ENCODE assay signal across 19 cellular contexts in the genomic region with DNA sequence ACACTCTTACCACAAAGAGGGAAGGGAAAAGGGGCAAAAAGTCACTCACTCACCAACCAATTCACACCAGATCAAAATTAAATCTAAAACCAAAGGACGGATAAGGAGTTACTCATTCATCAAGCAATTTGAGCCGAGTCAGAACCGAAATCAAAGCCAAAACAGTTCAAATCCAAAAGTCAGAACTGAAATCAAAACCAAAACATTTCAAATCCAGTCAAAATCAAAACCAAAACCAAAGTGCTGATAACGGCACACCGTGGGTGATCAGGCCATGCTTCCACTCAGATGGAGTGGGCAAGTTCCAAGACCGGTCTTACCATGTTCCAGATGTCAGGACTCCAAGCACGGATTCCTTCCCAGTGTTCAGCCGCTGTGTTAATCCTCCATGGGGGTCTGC.
DNase-seq lines count a peak whose midpoint lies in the region; ATAC-seq, FAIRE-seq and TF ChIP-seq lines count a peak whose summit lies in the region.
"Had no signal": no experiment of that assay in that cellular context is flagged by ENCODE, and none has a peak within 500 bp of the region (broad histone marks: within the 10 kb centered on the region; RNA-seq: fewer than 3 reads in every experiment).

No MANE protein-coding gene starts in this region.

- H3K27me3 ChIP-seq in liver (ENCODE audit: control insufficient read depth in 4 of 4, insufficient read depth in 4 of 4, low read length in 3 of 4), result no peaks in the 10 kb centered on the region
- H3K27me3 ChIP-seq in HepG2 (ENCODE audit: control insufficient read depth in 1 of 2, insufficient read depth in 2 of 2, low read length in 2 of 2), result no peaks in the 10 kb centered on the region; a peak in 1 of 5 replicates
- no peaks in the 10 kb centered on the region for H3K27me3 ChIP-seq in GM12878 (replicated peaks in 1 of 2; ENCODE audit: control insufficient read depth in 2 of 2, insufficient read depth in 2 of 2, low read length in 1 of 2)
- no peaks in the 10 kb centered on the region for H3K27me3 ChIP-seq in thoracic aorta (replicated peaks; ENCODE audit: insufficient read depth)
- H3K27me3 ChIP-seq: cardiac muscle cell had no signal

- DNase-seq in HepG2 (ENCODE audit: low spot score) (no peak), GM12878 (ENCODE audit: low read depth, low spot score) (no peak), thoracic aorta (ENCODE audit: low spot score) (no peak), left cardiac atrium (no peak), NCI-H1417 (lab: John Stamatoyannopoulos, UW) (no peak)
- DNase-seq: activated CD8-positive, alpha-beta memory T cell treated with anti-CD3 and anti-CD28 coated beads, Interleukin-2, amount 50 U/mL, for 48 hours; effector CD4-positive, alpha-beta T cell; GOT3; hippocampal formation; left colon; NCI-H2081 treated with DMSO at 0.1 percent for 48 hours; NCI-H524 treated with DMSO at 0.1 percent for 48 hours; stimulated activated CD4-positive, alpha-beta T cell treated with anti-CD3 and anti-CD28 coated beads, Interleukin-12 subunit alpha, Interleukin-12 subunit beta, amount 100 ng/mL, for 4 hours had no signal

- H4K20me1 ChIP-seq in HepG2 (ENCODE audit: insufficient read depth, low read length) (no peaks in the 10 kb centered on the region), GM12878 (ENCODE audit: control insufficient read depth, insufficient read depth) (no peaks in the 10 kb centered on the region)

- TF ChIP-seq CTCF in liver (IDR thresholded peaks at IDR 0.05; ENCODE audit: low read depth, low read length, missing input control) (no peak), HepG2 (CRISPR knock-in tag; IDR thresholded peaks at IDR 0.05) (no peak), GM12878 (IDR thresholded peaks at IDR 0.05 in 2 of 3, conservative IDR thresholded peaks at IDR 0.05 in 1 of 3; ENCODE audit: control insufficient read depth in 2 of 3, extremely low read depth in 1 of 3, insufficient read depth in 1 of 3, low read depth in 3 of 3, low read length in 3 of 3) (no peak), thoracic aorta (IDR thresholded peaks at IDR 0.05) (no peak)

- H3K9me3 ChIP-seq in liver (ENCODE audit: control insufficient read depth in 4 of 4, low read length in 3 of 4) (no peaks in the 10 kb centered on the region), HepG2 (ENCODE audit: low read length) (peaks cover 11% of the 10 kb centered on the region), GM12878 (replicated peaks; ENCODE audit: control insufficient read depth, insufficient read depth, low read length) (no peaks in the 10 kb centered on the region; the same call in 2 of the 3 replicates), thoracic aorta (no peaks in the 10 kb centered on the region)
- H3K9me3 ChIP-seq: prostate gland had no signal

- H3K9ac ChIP-seq in liver (ENCODE audit: low read depth in 1 of 2, low read length in 2 of 2), result no peak overlapping the region
- no peak overlapping the region for H3K9ac ChIP-seq in HepG2 (ENCODE audit: insufficient read depth, low read depth, low read length)
- no peak overlapping the region for H3K9ac ChIP-seq in GM12878 (ENCODE audit: control insufficient read depth, insufficient read depth, low read length)

- no peak for TF ChIP-seq RAD21 in liver (IDR thresholded peaks at IDR 0.05)
- TF ChIP-seq RAD21 in HepG2 (CRISPR knock-in tag; IDR thresholded peaks at IDR 0.05), result no peak
- no peak for TF ChIP-seq RAD21 in GM12878 (IDR thresholded peaks at IDR 0.05; ENCODE audit: insufficient read depth, low read depth, low read length)

- H3K79me2 ChIP-seq in HepG2 (ENCODE audit: insufficient read depth, low read length) (no peaks in the 10 kb centered on the region), GM12878 (ENCODE audit: control insufficient read depth, insufficient read depth, low read length) (no peaks in the 10 kb centered on the region)

- SMC1A ChIA-PET in GM12878 (lab: Charles Lee; ENCODE audit: uncharacterized antibody, unreplicated experiment), result no interaction called here

- H3K4me3 ChIP-seq in liver (ENCODE audit: low read depth in 1 of 3, low read length in 3 of 3), result peak overlapping the region in 2 of 3 donors; percentile 9 to 29
- no peak overlapping the region for H3K4me3 ChIP-seq in HepG2 (replicated peaks in 1 of 3; ENCODE audit: insufficient read depth in 1 of 3, low read depth in 2 of 3, low read length in 3 of 3)
- 0 out of 2 replicates have a peak overlapping the region, but pooled peaks have one; percentile 8 for H3K4me3 ChIP-seq in GM12878
- peak overlapping the region; percentile 36 for H3K4me3 ChIP-seq in thoracic aorta
- H3K4me3 ChIP-seq: cardiac muscle cell, prostate gland, SK-N-MC had no signal

- no peak for ATAC-seq in HepG2
- peak; percentile 50 for ATAC-seq in HG03159 (IDR thresholded peaks at IDR 0.05; ENCODE audit: unreplicated experiment)
- peak; percentile 66 for ATAC-seq in GM12878
- ATAC-seq in thoracic aorta (ENCODE audit: insufficient number of reproducible peaks, low FRiP score, low read depth), result no peak
- ATAC-seq in left cardiac atrium, result no peak
- ATAC-seq in GM19328 (IDR thresholded peaks at IDR 0.05; ENCODE audit: unreplicated experiment), result no peak
- ATAC-seq: left colon had no signal

- intact Hi-C loops in HepG2 (cut with micrococcal nuclease; ENCODE audit: unreplicated experiment), result no loop called here
- intact Hi-C loops in GM12878 (cut with micrococcal nuclease; ENCODE audit: unreplicated experiment), result no loop called here
- intact Hi-C loops in left cardiac atrium (cut with DNase I), result no loop called here

- FAIRE-seq in HepG2 (lab: Jason Lieb, UNC) (no peak), GM12878 (lab: Jason Lieb, UNC) (peak; percentile 65)

- WGBS in liver, result 42% methylated on average over 8 of the region's 8 CpGs
- WGBS in HepG2 (ENCODE audit: low lambda C conversion rate), result 88% methylated on average over 8 of the region's 8 CpGs
- WGBS in GM12878 (ENCODE audit: insufficient coverage, insufficient replicate concordance, low lambda C conversion rate, missing lambda C conversion rate), result 39% methylated on average over 8 of the region's 8 CpGs

- TF ChIP-seq EP300 in HepG2 (IDR thresholded peaks at IDR 0.05; ENCODE audit: low read depth in 2 of 2, low read length in 2 of 2) (no peak), HepG2 (CRISPR knock-in tag; IDR thresholded peaks at IDR 0.05; ENCODE audit: borderline replicate concordance) (no peak), GM12878 (IDR thresholded peaks at IDR 0.05; ENCODE audit: borderline replicate concordance in 1 of 2, control insufficient read depth in 1 of 2, low read depth in 2 of 2, low read length in 2 of 2) (no peak)

- H2AFZ ChIP-seq in HepG2 (ENCODE audit: low read length) (no peak overlapping the region), GM12878 (ENCODE audit: control insufficient read depth, low read depth, low read length) (peak overlapping the region; percentile 77)

- POLR2A ChIA-PET in HepG2 (lab: Yijun Ruan, JAX) (no interaction called here), GM12878 (lab: Charles Lee) (no interaction called here)

- RAD21 ChIA-PET in GM12878 (lab: Charles Lee; ENCODE audit: unreplicated experiment), result no interaction called here

- H3K36me3 ChIP-seq in liver (ENCODE audit: control insufficient read depth in 4 of 4, insufficient read depth in 3 of 4, low read depth in 1 of 4, low read length in 3 of 4) (no peaks in the 10 kb centered on the region), HepG2 (replicated peaks in 1 of 2; ENCODE audit: control insufficient read depth in 1 of 2, insufficient read depth in 2 of 2, low read length in 2 of 2) (no peaks in the 10 kb centered on the region), GM12878 (ENCODE audit: control insufficient read depth in 2 of 2, insufficient read depth in 2 of 2, low read length in 1 of 2) (no peaks in the 10 kb centered on the region), thoracic aorta (no peaks in the 10 kb centered on the region)
- H3K36me3 ChIP-seq: cardiac muscle cell, prostate gland had no signal

- no TSS peak for BruUV-seq in HepG2 (replicated peaks; lab: Mats Ljungman, UMichigan)
- BruUV-seq in GM12878 (replicated peaks; lab: Mats Ljungman, UMichigan), result no TSS peak

- no peak overlapping the region for H3K4me2 ChIP-seq in HepG2 (ENCODE audit: low read depth, low read length)
- H3K4me2 ChIP-seq in GM12878 (ENCODE audit: control insufficient read depth, insufficient read depth), result peak overlapping the region; percentile 31

- in situ Hi-C loops in HepG2 (cut with HindIII; ENCODE audit: extremely low pct_ligation_motif_present, low pct_unique_long_range_greater_than_20kb), result no loop called here
- in situ Hi-C loops in GM12878 (cut with MboI), result no loop called here

- peaks cover 0 to 6% (median 1%) of the 10 kb centered on the region in 4 donors for H3K4me1 ChIP-seq in liver (ENCODE audit: control insufficient read depth in 4 of 4, insufficient read depth in 4 of 4, low read length in 3 of 4)
- peaks cover 40% of the 10 kb centered on the region for H3K4me1 ChIP-seq in HepG2 (ENCODE audit: insufficient read depth, low read length)
- H3K4me1 ChIP-seq in GM12878 (ENCODE audit: control insufficient read depth, insufficient read depth, low read length), result peaks cover 8% of the 10 kb centered on the region
- peaks cover 0 to 13% of the 10 kb centered on the region in 2 donors for H3K4me1 ChIP-seq in thoracic aorta (ENCODE audit: control insufficient read depth in 1 of 2, low read depth in 2 of 2)
- H3K4me1 ChIP-seq: prostate gland had no signal

- H3K27ac ChIP-seq in liver (ENCODE audit: low read depth in 1 of 2, low read length in 2 of 2), result peak overlapping the region; percentile 8 to 19
- H3K27ac ChIP-seq in HepG2 (ENCODE audit: extremely low read length, insufficient read depth, low read length), result no peak overlapping the region
- 0 out of 2 replicates have a peak overlapping the region, but pooled peaks have one; percentile 4 for H3K27ac ChIP-seq in GM12878 (ENCODE audit: control insufficient read depth, insufficient read depth)
- H3K27ac ChIP-seq in thoracic aorta, result peak overlapping the region in 1 of 2 donors; percentile 1
- H3K27ac ChIP-seq: cardiac muscle cell, prostate gland, SK-N-MC had no signal

- TF ChIP-seq POLR2A in HepG2 (IDR thresholded peaks at IDR 0.05; ENCODE audit: insufficient read depth in 1 of 2, low read depth in 2 of 2, low read length in 2 of 2), result no peak
- TF ChIP-seq POLR2A in GM12878 (IDR thresholded peaks at IDR 0.05; ENCODE audit: low read depth, low read length), result no peak

- CTCF ChIA-PET in HepG2 (lab: Yijun Ruan, JAX; ENCODE audit: low intra/inter-chr PET ratio, low total read pairs), result no interaction called here
- CTCF ChIA-PET in GM12878 (lab: Yijun Ruan, JAX), result no interaction called here

TF ChIP-seq in liver, 16 proteins besides CTCF, POLR2A, EP300 and RAD21 (continues in another document):
- TF ChIP-seq RXRA (IDR thresholded peaks at IDR 0.05), result no peak

TF ChIP-seq in HepG2, 621 proteins besides CTCF, POLR2A, EP300 and RAD21 (continues in another document):
- TF ChIP-seq HMG20B (CRISPR knock-in tag; conservative IDR thresholded peaks at IDR 0.05) (no peak), NONO (IDR thresholded peaks at IDR 0.05) (no peak), NONO (CRISPR knock-in tag; conservative IDR thresholded peaks at IDR 0.05) (no peak), CAMTA2 (CRISPR knock-in tag; IDR thresholded peaks at IDR 0.05; ENCODE audit: borderline replicate concordance) (no peak)

Comparison
In these comparisons a context has a peak if more than half of its experiments do, and no peak if none do; other contexts are left out.
1. H3K4me3 ChIP-seq: peak in liver (2 of 3), GM12878 (single experiment) and thoracic aorta (single experiment); none in HepG2 (0 of 3).
2. ATAC-seq: peak in HG03159 (single experiment) and GM12878 (single experiment); none in HepG2 (single experiment), thoracic aorta (single experiment), left cardiac atrium (0 of 2) and GM19328 (single experiment).